ENCODE assay signal across 9 cellular contexts in the genomic region with DNA sequence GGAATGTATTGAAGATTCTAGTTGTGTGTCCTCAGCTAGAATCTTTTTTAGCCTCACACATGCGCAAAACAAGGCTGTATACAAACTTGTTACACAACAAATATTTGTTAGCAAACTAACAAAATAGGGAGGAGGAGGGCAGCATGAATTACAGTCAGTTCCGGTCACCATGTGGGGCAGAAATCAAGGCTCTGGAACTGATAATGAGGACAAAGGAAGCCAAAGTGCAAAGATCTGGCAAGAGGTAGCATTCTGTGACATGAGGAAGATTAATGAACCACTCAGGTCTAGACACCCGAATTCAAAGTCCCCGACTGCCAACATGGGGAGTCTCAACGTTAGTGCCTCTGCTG. TPM values are rescaled to one million over a fixed set of nuclear protein-coding genes. Genes with fewer than 3 reads are reported as not detected.
DNase-seq lines count a peak whose midpoint lies in the region; ATAC-seq, FAIRE-seq and TF ChIP-seq lines count a peak whose summit lies in the region.
"Had no signal": no experiment of that assay in that cellular context is flagged by ENCODE, and none has a peak within 500 bp of the region (broad histone marks: within the 10 kb centered on the region; RNA-seq: fewer than 3 reads in every experiment).

No MANE protein-coding gene starts in this region.

- no peak for TF ChIP-seq EP300 in K562 (IDR thresholded peaks at IDR 0.05; ENCODE audit: low read length)

- H3K4me3 ChIP-seq in K562 (no peak overlapping the region), muscle layer of colon (ENCODE audit: low read depth in 1 of 2, low read length in 2 of 2) (peak overlapping the region in 1 of 2 donors; percentile 81)

- H3K9ac ChIP-seq in K562 (ENCODE audit: insufficient read depth in 1 of 2, low read depth in 2 of 2, low read length in 2 of 2) (peak overlapping the region; percentile 90 to 97; a peak in 2 of 4 replicates), muscle layer of colon (ENCODE audit: low read length) (peak overlapping the region; percentile 28)

- TSS peak; percentile 58 for BruUV-seq in K562 (replicated peaks; lab: Mats Ljungman, UMichigan)

- WGBS in K562 (ENCODE audit: insufficient coverage, low coverage, missing lambda C conversion rate) = 46% methylated on average over 5 of the region's 5 CpGs

- peak overlapping the region; percentile 99 for H3K27ac Mint-ChIP-seq in stimulated activated naive CD8-positive, alpha-beta T cell treated with anti-CD3 and anti-CD28 coated beads, Interleukin-15, Interleukin-2, amounts not matched to agents 100 ng/mL and 50 ng/mL, for 24 hours

- H3K4me3 Mint-ChIP-seq in stimulated activated naive CD8-positive, alpha-beta T cell treated with anti-CD3 and anti-CD28 coated beads, Interleukin-15, Interleukin-2, amounts not matched to agents 100 ng/mL and 50 ng/mL, for 24 hours = peak overlapping the region; percentile 93

- TF ChIP-seq CTCF in K562 (IDR thresholded peaks at IDR 0.05 in 2 of 3, conservative IDR thresholded peaks at IDR 0.05 in 1 of 3; ENCODE audit: insufficient read depth in 2 of 3, low read depth in 1 of 3, low read length in 3 of 3) = no peak

- intact Hi-C loops in K562 (cut with micrococcal nuclease) = no loop called here

- H3K4me1 ChIP-seq in K562 (replicated peaks in 1 of 2; ENCODE audit: control insufficient read depth in 2 of 2, insufficient read depth in 2 of 2, low read length in 2 of 2) = peaks cover 4 to 37% of the 10 kb centered on the region in 2 experiments; a peak in 4 of 5 replicates
- peaks cover 25% of the 10 kb centered on the region for H3K4me1 ChIP-seq in muscle layer of colon (ENCODE audit: insufficient read depth, low read length)

- CTCF ChIA-PET in K562 (lab: Yijun Ruan, JAX; ENCODE audit: low intra/inter-chr PET ratio) = no interaction called here

- no peaks in the 10 kb centered on the region for H3K27me3 Mint-ChIP-seq in stimulated activated naive CD8-positive, alpha-beta T cell treated with anti-CD3 and anti-CD28 coated beads, Interleukin-15, Interleukin-2, amounts not matched to agents 100 ng/mL and 50 ng/mL, for 24 hours

- no peak for DNase-seq in stimulated activated naive CD8-positive, alpha-beta T cell treated with anti-CD3 and anti-CD28 coated beads, Interleukin-15, Interleukin-2, amounts not matched to agents 100 U/mL and 50 U/mL, for 24 hours
- DNase-seq in K562 (ENCODE audit: extremely low read depth in 1 of 4, low spot score in 3 of 4) (peak in 1 of 4 experiments; percentile 17), activated gamma-delta T cell (lab: John Stamatoyannopoulos, UW) (no peak)
- DNase-seq: NCI-H187 had no signal

- TF ChIP-seq RAD21 in K562 (CRISPR knock-in tag; conservative IDR thresholded peaks at IDR 0.05 in 1 of 2, IDR thresholded peaks at IDR 0.05 in 1 of 2) = no peak

- peaks cover 46% of the 10 kb centered on the region for H3K36me3 Mint-ChIP-seq in stimulated activated naive CD8-positive, alpha-beta T cell treated with anti-CD3 and anti-CD28 coated beads, Interleukin-15, Interleukin-2, amounts not matched to agents 100 ng/mL and 50 ng/mL, for 24 hours (ENCODE audit: low read depth)

- no peak for FAIRE-seq in K562 (lab: Jason Lieb, UNC)

- H3K9me3 Mint-ChIP-seq in stimulated activated naive CD8-positive, alpha-beta T cell treated with anti-CD3 and anti-CD28 coated beads, Interleukin-15, Interleukin-2, amounts not matched to agents 100 ng/mL and 50 ng/mL, for 24 hours = no peaks in the 10 kb centered on the region

- in situ Hi-C loops in K562 (cut with MboI) = no loop called here

- peak overlapping the region; percentile 48; the same call in 2 of the 3 replicates for H3K27ac ChIP-seq in K562 (ENCODE audit: extremely low read depth, low read depth, low read length)
- H3K27ac ChIP-seq in muscle layer of colon (ENCODE audit: low read depth, low read length) = peak overlapping the region; percentile 99

- H3K27me3 ChIP-seq in K562 (ENCODE audit: control insufficient read depth in 2 of 2, insufficient read depth in 2 of 2, low read length in 2 of 2) (no peaks in the 10 kb centered on the region), muscle layer of colon (ENCODE audit: control insufficient read depth in 1 of 2, insufficient read depth in 2 of 2, low read length in 2 of 2) (no peaks in the 10 kb centered on the region)

- peaks cover 81% of the 10 kb centered on the region for H3K4me1 Mint-ChIP-seq in stimulated activated naive CD8-positive, alpha-beta T cell treated with anti-CD3 and anti-CD28 coated beads, Interleukin-15, Interleukin-2, amounts not matched to agents 100 ng/mL and 50 ng/mL, for 24 hours (ENCODE audit: low read depth)

- peaks cover 23% of the 10 kb centered on the region for H3K79me2 ChIP-seq in K562 (ENCODE audit: control insufficient read depth, insufficient read depth, low read length)

- H3K9me1 ChIP-seq in K562 (ENCODE audit: control insufficient read depth, insufficient read depth, low read length) = no peaks in the 10 kb centered on the region

- H2AFZ ChIP-seq in K562 (ENCODE audit: low read depth, low read length) = no peak overlapping the region

- H3K9me3 ChIP-seq in K562 (replicated peaks; ENCODE audit: control insufficient read depth, insufficient read depth, low read depth, low read length) = no peaks in the 10 kb centered on the region
- no peaks in the 10 kb centered on the region for H3K9me3 ChIP-seq in muscle layer of colon (ENCODE audit: low read length)

- POLR2A ChIA-PET in K562 (lab: Yijun Ruan, JAX) = no interaction called here

- H3K36me3 ChIP-seq in K562 (ENCODE audit: control insufficient read depth, insufficient read depth, low read length) = peaks cover 41% of the 10 kb centered on the region; the same call in 2 of the 3 replicates
- peaks cover 42% of the 10 kb centered on the region for H3K36me3 ChIP-seq in muscle layer of colon (ENCODE audit: insufficient read depth, low read length)

- H3K4me2 ChIP-seq in K562 (ENCODE audit: insufficient read depth, low read length) = peak overlapping the region; percentile 87

- no peaks in the 10 kb centered on the region; the same call in 1 of the 2 replicates for H4K20me1 ChIP-seq in K562 (replicated peaks; ENCODE audit: control insufficient read depth, insufficient read depth, low read length)

- TF ChIP-seq POLR2A in K562 (conservative IDR thresholded peaks at IDR 0.05) = no peak

- no peak for ATAC-seq in stimulated activated naive CD8-positive, alpha-beta T cell treated with anti-CD3 and anti-CD28 coated beads, Interleukin-15, Interleukin-2, amounts not matched to agents 100 U/mL and 50 U/mL, for 24 hours
- ATAC-seq in K562 (no peak), SK-N-SH treated with all-trans-retinoic acid at 6 μM for 48 hours (no peak), HG03571 (IDR thresholded peaks at IDR 0.05; ENCODE audit: unreplicated experiment) (no peak), esophagus mucosa (no peak)

RNA-seq across cellular contexts. Expression of gene SUN2, which starts 1.9 kb away (rescaled TPM):
- total RNA-seq in K562 (2011; cell fraction: chromatin; rRNA removed; ENCODE audit: low replicate concordance) = 38.9 and 115 TPM in 2 replicates
- 125 TPM in 2 replicates for total RNA-seq in K562 (2011; cell fraction: nucleolus; rRNA removed)
- 65.3 and 80.1 TPM in 2 replicates for total RNA-seq in K562 (2011; cell fraction: nucleoplasm; rRNA removed)
- total RNA-seq in K562 (2014; rRNA removed) (31.0 and 42.6 TPM in 2 replicates), K562 (2014; rRNA removed; fragmentation: Illumina TruSeq; extraction: Trizol) (5.2 and 7.1 TPM in 2 replicates), K562 (2015; rRNA removed; fragmentation: Illumina TruSeq; extraction: Trizol) (18.2 and 19.5 TPM in 2 replicates), K562 (2021) (37.2 and 38.8 TPM in 2 replicates), esophagus mucosa (94.2 TPM)
- polyA plus RNA-seq in K562 (2011; rRNA removed) (16.7 and 26.9 TPM in 2 replicates), K562 (2014; fragmentation: Illumina TruSeq; extraction: Trizol) (13.8 and 22.6 TPM in 2 replicates), K562 (2014; fragmentation: Nextera tagmentation; extraction: Ambion mirVana) (under 1 TPM; 0.11 to 0.21 TPM), K562 (2014; rRNA removed) (27.8 and 31.5 TPM in 2 replicates)
- 23.3 and 36.3 TPM in 2 replicates for polyA plus RNA-seq in K562 (2011; cell fraction: cytosol; rRNA removed)
- 62.6 and 82.3 TPM in 2 replicates for polyA plus RNA-seq in K562 (2011; cell fraction: nucleus; rRNA removed)
- 27.0 and 67.0 TPM in 2 replicates for polyA plus RNA-seq in K562 (2012)
- polyA minus RNA-seq in K562 (2011; rRNA and poly(A)+ RNA removed) = 9.1 and 19.4 TPM in 2 replicates
- polyA minus RNA-seq in K562 (2011; cell fraction: cytosol; rRNA and poly(A)+ RNA removed) = 28.2 and 36.8 TPM in 2 replicates
- 28.8 and 33.5 TPM in 2 replicates for polyA minus RNA-seq in K562 (2011; cell fraction: nucleus; rRNA and poly(A)+ RNA removed)

RNA-seq across cellular contexts. Expression of gene DNAL4, which starts 40.1 kb away (rescaled TPM):
- total RNA-seq in K562 (2011; cell fraction: chromatin; rRNA removed; ENCODE audit: low replicate concordance) = 3.5 and 3.8 TPM in 2 replicates
- 4.2 and 5.8 TPM in 2 replicates for total RNA-seq in K562 (2011; cell fraction: nucleolus; rRNA removed)
- total RNA-seq in K562 (2011; cell fraction: nucleoplasm; rRNA removed) = 4.4 and 4.5 TPM in 2 replicates
- total RNA-seq in K562 (2014; rRNA removed) (5.2 and 7.5 TPM in 2 replicates), K562 (2014; rRNA removed; fragmentation: Illumina TruSeq; extraction: Trizol) (4.2 and 4.7 TPM in 2 replicates), K562 (2015; rRNA removed; fragmentation: Illumina TruSeq; extraction: Trizol) (4.7 and 5.6 TPM in 2 replicates), K562 (2021) (5.9 and 6.1 TPM in 2 replicates), esophagus mucosa (13.2 TPM)
- polyA plus RNA-seq in K562 (2011; rRNA removed) (6.9 and 8.9 TPM in 2 replicates), K562 (2014; fragmentation: Illumina TruSeq; extraction: Trizol) (9.4 and 11.3 TPM in 2 replicates), K562 (2014; fragmentation: Nextera tagmentation; extraction: Ambion mirVana) (under 1 TPM; 0.20 to 0.70 TPM), K562 (2014; rRNA removed) (7.8 and 8.3 TPM in 2 replicates)
- polyA plus RNA-seq in K562 (2011; cell fraction: cytosol; rRNA removed) = 10.5 and 12.7 TPM in 2 replicates
- 8.2 and 8.3 TPM in 2 replicates for polyA plus RNA-seq in K562 (2011; cell fraction: nucleus; rRNA removed)
- polyA plus RNA-seq in K562 (2012) = 6.6 and 12.2 TPM in 2 replicates
- polyA minus RNA-seq in K562 (2011; rRNA and poly(A)+ RNA removed) = 3.1 and 3.3 TPM in 2 replicates
- polyA minus RNA-seq in K562 (2011; cell fraction: cytosol; rRNA and poly(A)+ RNA removed) = 1.7 and 1.8 TPM in 2 replicates
- polyA minus RNA-seq in K562 (2011; cell fraction: nucleus; rRNA and poly(A)+ RNA removed) = 1.8 and 2.8 TPM in 2 replicates

RNA-seq across cellular contexts. Expression of gene GTPBP1, which starts 48.1 kb away (rescaled TPM):
- total RNA-seq in K562 (2011; cell fraction: chromatin; rRNA removed; ENCODE audit: low replicate concordance) = 178 and 289 TPM in 2 replicates
- 122 and 125 TPM in 2 replicates for total RNA-seq in K562 (2011; cell fraction: nucleolus; rRNA removed)
- total RNA-seq in K562 (2011; cell fraction: nucleoplasm; rRNA removed) = 108 and 125 TPM in 2 replicates
- total RNA-seq in K562 (2014; rRNA removed) (24.4 and 25.0 TPM in 2 replicates), K562 (2014; rRNA removed; fragmentation: Illumina TruSeq; extraction: Trizol) (14.5 and 17.5 TPM in 2 replicates), K562 (2015; rRNA removed; fragmentation: Illumina TruSeq; extraction: Trizol) (15.9 and 16.0 TPM in 2 replicates), K562 (2021) (43.0 and 53.2 TPM in 2 replicates), esophagus mucosa (20.0 TPM)
- polyA plus RNA-seq in K562 (2011; rRNA removed) (23.3 and 38.4 TPM in 2 replicates), K562 (2014; fragmentation: Illumina TruSeq; extraction: Trizol) (30.6 and 38.6 TPM in 2 replicates), K562 (2014; fragmentation: Nextera tagmentation; extraction: Ambion mirVana) (under 1 TPM; 0.83 to 0.95 TPM), K562 (2014; rRNA removed) (30.9 and 32.6 TPM in 2 replicates)
- 17.9 and 20.7 TPM in 2 replicates for polyA plus RNA-seq in K562 (2011; cell fraction: cytosol; rRNA removed)
- polyA plus RNA-seq in K562 (2011; cell fraction: nucleus; rRNA removed) = 79.8 and 120 TPM in 2 replicates
- polyA plus RNA-seq in K562 (2012) = 22.5 and 29.8 TPM in 2 replicates
- 57.9 and 59.7 TPM in 2 replicates for polyA minus RNA-seq in K562 (2011; rRNA and poly(A)+ RNA removed)
- polyA minus RNA-seq in K562 (2011; cell fraction: cytosol; rRNA and poly(A)+ RNA removed) = 24.3 and 38.6 TPM in 2 replicates
- polyA minus RNA-seq in K562 (2011; cell fraction: nucleus; rRNA and poly(A)+ RNA removed) = 57.2 and 62.2 TPM in 2 replicates

RNA-seq across cellular contexts. Expression of gene JOSD1, which starts 53.1 kb away (rescaled TPM):
- 36.0 and 46.4 TPM in 2 replicates for total RNA-seq in K562 (2011; cell fraction: chromatin; rRNA removed; ENCODE audit: low replicate concordance)
- total RNA-seq in K562 (2011; cell fraction: nucleolus; rRNA removed) = 31.5 and 32.4 TPM in 2 replicates
- 31.9 and 36.6 TPM in 2 replicates for total RNA-seq in K562 (2011; cell fraction: nucleoplasm; rRNA removed)
- total RNA-seq in K562 (2014; rRNA removed) = 28.0 and 33.9 TPM in 2 replicates
- total RNA-seq in K562 (2014; rRNA removed; fragmentation: Illumina TruSeq; extraction: Trizol) = 30.0 and 30.4 TPM in 2 replicates
- total RNA-seq in K562 (2015; rRNA removed; fragmentation: Illumina TruSeq; extraction: Trizol) = 26.0 and 26.7 TPM in 2 replicates
- total RNA-seq in K562 (2021) = 36.7 and 39.1 TPM in 2 replicates
- polyA plus RNA-seq in K562 (2011; rRNA removed) = 31.6 and 31.8 TPM in 2 replicates
- 34.7 and 36.9 TPM in 2 replicates for polyA plus RNA-seq in K562 (2011; cell fraction: cytosol; rRNA removed)
- polyA plus RNA-seq in K562 (2011; cell fraction: nucleus; rRNA removed) = 35.2 and 39.9 TPM in 2 replicates
- polyA plus RNA-seq in K562 (2012) = 25.7 and 27.9 TPM in 2 replicates
- polyA plus RNA-seq in K562 (2014; fragmentation: Illumina TruSeq; extraction: Trizol) = 33.0 and 34.1 TPM in 2 replicates
- polyA plus RNA-seq in K562 (2014; fragmentation: Nextera tagmentation; extraction: Ambion mirVana) = 1 to 10 TPM; 8.9 to 9.5 TPM
- polyA plus RNA-seq in K562 (2014; rRNA removed) = 30.4 and 30.7 TPM in 2 replicates
- 19.3 and 25.4 TPM in 2 replicates for polyA minus RNA-seq in K562 (2011; rRNA and poly(A)+ RNA removed)
- polyA minus RNA-seq in K562 (2011; cell fraction: cytosol; rRNA and poly(A)+ RNA removed) = 19.6 and 27.1 TPM in 2 replicates
- 9.8 and 16.9 TPM in 2 replicates for polyA minus RNA-seq in K562 (2011; cell fraction: nucleus; rRNA and poly(A)+ RNA removed)
- total RNA-seq in esophagus mucosa = 25.6 TPM
